Comparison of ENCODE assay signal across 1 cellular context in genomic region chr2:151409601-151410484, GRCh38.
TF ChIP-seq lines count a peak whose summit lies in the region.

A gene with protein sequence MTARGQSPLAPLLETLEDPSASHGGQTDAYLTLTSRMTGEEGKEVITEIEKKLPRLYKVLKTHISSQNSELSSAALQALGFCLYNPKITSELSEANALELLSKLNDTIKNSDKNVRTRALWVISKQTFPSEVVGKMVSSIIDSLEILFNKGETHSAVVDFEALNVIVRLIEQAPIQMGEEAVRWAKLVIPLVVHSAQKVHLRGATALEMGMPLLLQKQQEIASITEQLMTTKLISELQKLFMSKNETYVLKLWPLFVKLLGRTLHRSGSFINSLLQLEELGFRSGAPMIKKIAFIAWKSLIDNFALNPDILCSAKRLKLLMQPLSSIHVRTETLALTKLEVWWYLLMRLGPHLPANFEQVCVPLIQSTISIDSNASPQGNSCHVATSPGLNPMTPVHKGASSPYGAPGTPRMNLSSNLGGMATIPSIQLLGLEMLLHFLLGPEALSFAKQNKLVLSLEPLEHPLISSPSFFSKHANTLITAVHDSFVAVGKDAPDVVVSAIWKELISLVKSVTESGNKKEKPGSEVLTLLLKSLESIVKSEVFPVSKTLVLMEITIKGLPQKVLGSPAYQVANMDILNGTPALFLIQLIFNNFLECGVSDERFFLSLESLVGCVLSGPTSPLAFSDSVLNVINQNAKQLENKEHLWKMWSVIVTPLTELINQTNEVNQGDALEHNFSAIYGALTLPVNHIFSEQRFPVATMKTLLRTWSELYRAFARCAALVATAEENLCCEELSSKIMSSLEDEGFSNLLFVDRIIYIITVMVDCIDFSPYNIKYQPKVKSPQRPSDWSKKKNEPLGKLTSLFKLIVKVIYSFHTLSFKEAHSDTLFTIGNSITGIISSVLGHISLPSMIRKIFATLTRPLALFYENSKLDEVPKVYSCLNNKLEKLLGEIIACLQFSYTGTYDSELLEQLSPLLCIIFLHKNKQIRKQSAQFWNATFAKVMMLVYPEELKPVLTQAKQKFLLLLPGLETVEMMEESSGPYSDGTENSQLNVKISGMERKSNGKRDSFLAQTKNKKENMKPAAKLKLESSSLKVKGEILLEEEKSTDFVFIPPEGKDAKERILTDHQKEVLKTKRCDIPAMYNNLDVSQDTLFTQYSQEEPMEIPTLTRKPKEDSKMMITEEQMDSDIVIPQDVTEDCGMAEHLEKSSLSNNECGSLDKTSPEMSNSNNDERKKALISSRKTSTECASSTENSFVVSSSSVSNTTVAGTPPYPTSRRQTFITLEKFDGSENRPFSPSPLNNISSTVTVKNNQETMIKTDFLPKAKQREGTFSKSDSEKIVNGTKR (N-terminal part only) (plus strand): TSS chr2:151409902. CDS start chr2:151410424, 522 bp downstream.

TF ChIP-seq in GM12878, 131 proteins besides CTCF, POLR2A, EP300 and RAD21 (continued from another document and continues in another):
- TF ChIP-seq ZBTB4 (CRISPR knock-in tag; IDR thresholded peaks at IDR 0.05) (no peak), ATF3 (IDR thresholded peaks at IDR 0.05; ENCODE audit: borderline replicate concordance, extremely low read depth, low read depth, low read length) (no peak), STAT3 (IDR thresholded peaks at IDR 0.05; ENCODE audit: low read depth, low read length) (no peak), KAT2A (conservative IDR thresholded peaks at IDR 0.05; ENCODE audit: control insufficient read depth, low read depth, low read length) (no peak), SMAD5 (IDR thresholded peaks at IDR 0.05; ENCODE audit: low read depth) (peak; percentile 39; the same call in 1 of the 2 replicates), E4F1 (IDR thresholded peaks at IDR 0.05; ENCODE audit: borderline replicate concordance, partially characterized antibody) (peak; percentile 14), SREBF1 (IDR thresholded peaks at IDR 0.05; ENCODE audit: low read length) (no peak), MYB (IDR thresholded peaks at IDR 0.05; ENCODE audit: borderline replicate concordance, low read depth, low read length) (no peak), HDGF (IDR thresholded peaks at IDR 0.05) (0 out of 2 replicates have a peak, but pooled peaks have one; percentile 15), ZNF622 (IDR thresholded peaks at IDR 0.05) (no peak), SPI1 (IDR thresholded peaks at IDR 0.05; ENCODE audit: borderline replicate concordance, insufficient read depth, low read depth, low read length) (no peak), RAD51 (IDR thresholded peaks at IDR 0.05) (peak; percentile 68), YY1 (IDR thresholded peaks at IDR 0.05; ENCODE audit: low read depth, low read length) (peak; percentile 99), STAT1 (conservative IDR thresholded peaks at IDR 0.05) (no peak), TBL1XR1 (IDR thresholded peaks at IDR 0.05; ENCODE audit: low read depth, low read length) (0 out of 2 replicates have a peak, but pooled peaks have one; percentile 29), CUX1 (IDR thresholded peaks at IDR 0.05; ENCODE audit: insufficient replicate concordance, low read depth, low read length) (peak; percentile 99), BHLHE40 (IDR thresholded peaks at IDR 0.05; ENCODE audit: borderline replicate concordance in 1 of 2, low read depth in 2 of 2, low read length in 1 of 2) (peak; percentile 88 to 95), BCL3 (IDR thresholded peaks at IDR 0.05; ENCODE audit: borderline replicate concordance, insufficient read depth, low read depth, low read length, poor library complexity, severe bottlenecking) (peak; percentile 48), EZH2 (IDR thresholded peaks at IDR 0.05; ENCODE audit: borderline replicate concordance, control insufficient read depth, low read depth, low read length) (no peak), SIN3A (IDR thresholded peaks at IDR 0.05; ENCODE audit: low read depth, low read length) (peak; percentile 61; the same call in 1 of the 2 replicates), NFYA (IDR thresholded peaks at IDR 0.05; ENCODE audit: borderline replicate concordance, low read depth, low read length) (no peak), DPF2 (IDR thresholded peaks at IDR 0.05) (peak; percentile 49; the same call in 1 of the 2 replicates), ASH2L (IDR thresholded peaks at IDR 0.05; ENCODE audit: borderline replicate concordance, low read depth) (peak; percentile 98), KLF5 (IDR thresholded peaks at IDR 0.05; ENCODE audit: partially characterized antibody) (peak; percentile 43), TAF1 (IDR thresholded peaks at IDR 0.05; ENCODE audit: borderline replicate concordance, low read depth, low read length) (peak; percentile 74; the same call in 1 of the 2 replicates), GATAD2B (conservative IDR thresholded peaks at IDR 0.05; ENCODE audit: low read depth) (peak; percentile 34; the same call in 1 of the 2 replicates)
- TF ChIP-seq, protein P1, sequence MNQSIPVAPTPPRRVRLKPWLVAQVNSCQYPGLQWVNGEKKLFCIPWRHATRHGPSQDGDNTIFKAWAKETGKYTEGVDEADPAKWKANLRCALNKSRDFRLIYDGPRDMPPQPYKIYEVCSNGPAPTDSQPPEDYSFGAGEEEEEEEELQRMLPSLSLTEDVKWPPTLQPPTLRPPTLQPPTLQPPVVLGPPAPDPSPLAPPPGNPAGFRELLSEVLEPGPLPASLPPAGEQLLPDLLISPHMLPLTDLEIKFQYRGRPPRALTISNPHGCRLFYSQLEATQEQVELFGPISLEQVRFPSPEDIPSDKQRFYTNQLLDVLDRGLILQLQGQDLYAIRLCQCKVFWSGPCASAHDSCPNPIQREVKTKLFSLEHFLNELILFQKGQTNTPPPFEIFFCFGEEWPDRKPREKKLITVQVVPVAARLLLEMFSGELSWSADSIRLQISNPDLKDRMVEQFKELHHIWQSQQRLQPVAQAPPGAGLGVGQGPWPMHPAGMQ (IDR thresholded peaks at IDR 0.05; ENCODE audit: borderline replicate concordance): no peak
- TF ChIP-seq, protein P2, sequence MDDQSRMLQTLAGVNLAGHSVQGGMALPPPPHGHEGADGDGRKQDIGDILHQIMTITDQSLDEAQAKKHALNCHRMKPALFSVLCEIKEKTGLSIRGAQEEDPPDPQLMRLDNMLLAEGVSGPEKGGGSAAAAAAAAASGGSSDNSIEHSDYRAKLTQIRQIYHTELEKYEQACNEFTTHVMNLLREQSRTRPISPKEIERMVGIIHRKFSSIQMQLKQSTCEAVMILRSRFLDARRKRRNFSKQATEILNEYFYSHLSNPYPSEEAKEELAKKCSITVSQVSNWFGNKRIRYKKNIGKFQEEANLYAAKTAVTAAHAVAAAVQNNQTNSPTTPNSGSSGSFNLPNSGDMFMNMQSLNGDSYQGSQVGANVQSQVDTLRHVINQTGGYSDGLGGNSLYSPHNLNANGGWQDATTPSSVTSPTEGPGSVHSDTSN (IDR thresholded peaks at IDR 0.05; ENCODE audit: insufficient replicate concordance, low read depth, low read length): no peak
- TF ChIP-seq, protein P3, sequence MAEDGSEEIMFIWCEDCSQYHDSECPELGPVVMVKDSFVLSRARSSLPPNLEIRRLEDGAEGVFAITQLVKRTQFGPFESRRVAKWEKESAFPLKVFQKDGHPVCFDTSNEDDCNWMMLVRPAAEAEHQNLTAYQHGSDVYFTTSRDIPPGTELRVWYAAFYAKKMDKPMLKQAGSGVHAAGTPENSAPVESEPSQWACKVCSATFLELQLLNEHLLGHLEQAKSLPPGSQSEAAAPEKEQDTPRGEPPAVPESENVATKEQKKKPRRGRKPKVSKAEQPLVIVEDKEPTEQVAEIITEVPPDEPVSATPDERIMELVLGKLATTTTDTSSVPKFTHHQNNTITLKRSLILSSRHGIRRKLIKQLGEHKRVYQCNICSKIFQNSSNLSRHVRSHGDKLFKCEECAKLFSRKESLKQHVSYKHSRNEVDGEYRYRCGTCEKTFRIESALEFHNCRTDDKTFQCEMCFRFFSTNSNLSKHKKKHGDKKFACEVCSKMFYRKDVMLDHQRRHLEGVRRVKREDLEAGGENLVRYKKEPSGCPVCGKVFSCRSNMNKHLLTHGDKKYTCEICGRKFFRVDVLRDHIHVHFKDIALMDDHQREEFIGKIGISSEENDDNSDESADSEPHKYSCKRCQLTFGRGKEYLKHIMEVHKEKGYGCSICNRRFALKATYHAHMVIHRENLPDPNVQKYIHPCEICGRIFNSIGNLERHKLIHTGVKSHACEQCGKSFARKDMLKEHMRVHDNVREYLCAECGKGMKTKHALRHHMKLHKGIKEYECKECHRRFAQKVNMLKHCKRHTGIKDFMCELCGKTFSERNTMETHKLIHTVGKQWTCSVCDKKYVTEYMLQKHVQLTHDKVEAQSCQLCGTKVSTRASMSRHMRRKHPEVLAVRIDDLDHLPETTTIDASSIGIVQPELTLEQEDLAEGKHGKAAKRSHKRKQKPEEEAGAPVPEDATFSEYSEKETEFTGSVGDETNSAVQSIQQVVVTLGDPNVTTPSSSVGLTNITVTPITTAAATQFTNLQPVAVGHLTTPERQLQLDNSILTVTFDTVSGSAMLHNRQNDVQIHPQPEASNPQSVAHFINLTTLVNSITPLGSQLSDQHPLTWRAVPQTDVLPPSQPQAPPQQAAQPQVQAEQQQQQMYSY (CRISPR knock-in tag; IDR thresholded peaks at IDR 0.05): no peak
